Comparison of ENCODE assay signal across 17 cellular contexts in genomic region chr9:36959681-36960574, GRCh38.
"Had no signal": no experiment of that assay in that cellular context is flagged by ENCODE, and none has a peak within 500 bp of the region (broad histone marks: within the 10 kb centered on the region; RNA-seq: fewer than 3 reads in every experiment).

No MANE protein-coding gene starts in this region.

- H3K36me3 ChIP-seq: neutrophil, thoracic aorta, upper lobe of left lung had no signal

- H3K4me3 ChIP-seq: hepatocyte, smooth muscle cell, thoracic aorta, upper lobe of left lung had no signal

- DNase-seq: activated CD4-positive, alpha-beta T cell treated with anti-CD3 and anti-CD28 coated beads, Interleukin-2, amount 50 U/mL, for 1 hour; activated CD4-positive, CD25-positive, alpha-beta regulatory T cell treated with anti-CD3 and anti-CD28 coated beads, Interleukin-2, amount 50 U/mL, for 72 hours; activated gamma-delta T cell treated with Interleukin-2 at 50 U/mL for 16 hours; activated T-cell treated with anti-CD3 and anti-CD28 coated beads, Interleukin-2, amount 50 U/mL, for 72 hours; effector memory CD4-positive, alpha-beta T cell; stimulated activated CD4-positive, alpha-beta T cell treated with anti-CD3 and anti-CD28 coated beads, Interleukin-4, amount 100 ng/mL, for 1 hour; T-helper 1 cell had no signal

- ATAC-seq: activated T-cell treated with anti-CD3 and anti-CD28 coated beads, Interleukin-2, amount 50 U/mL, for 72 hours; left lobe of liver; naive thymus-derived CD4-positive, alpha-beta T cell; sciatic nerve; SK-N-SH treated with all-trans-retinoic acid at 6 μM for 48 hours had no signal

- H3K9ac ChIP-seq: parathyroid adenoma had no signal

- H3K27ac ChIP-seq: hepatocyte, neutrophil, parathyroid adenoma, thoracic aorta, upper lobe of left lung had no signal

- H3K9me3 ChIP-seq: neutrophil, thoracic aorta, upper lobe of left lung had no signal

- H3K27me3 ChIP-seq: upper lobe of left lung had no signal

- H3K4me1 ChIP-seq: parathyroid adenoma, upper lobe of left lung had no signal
